Comparison of ENCODE assay signal across 1 cellular context in the genomic region with DNA sequence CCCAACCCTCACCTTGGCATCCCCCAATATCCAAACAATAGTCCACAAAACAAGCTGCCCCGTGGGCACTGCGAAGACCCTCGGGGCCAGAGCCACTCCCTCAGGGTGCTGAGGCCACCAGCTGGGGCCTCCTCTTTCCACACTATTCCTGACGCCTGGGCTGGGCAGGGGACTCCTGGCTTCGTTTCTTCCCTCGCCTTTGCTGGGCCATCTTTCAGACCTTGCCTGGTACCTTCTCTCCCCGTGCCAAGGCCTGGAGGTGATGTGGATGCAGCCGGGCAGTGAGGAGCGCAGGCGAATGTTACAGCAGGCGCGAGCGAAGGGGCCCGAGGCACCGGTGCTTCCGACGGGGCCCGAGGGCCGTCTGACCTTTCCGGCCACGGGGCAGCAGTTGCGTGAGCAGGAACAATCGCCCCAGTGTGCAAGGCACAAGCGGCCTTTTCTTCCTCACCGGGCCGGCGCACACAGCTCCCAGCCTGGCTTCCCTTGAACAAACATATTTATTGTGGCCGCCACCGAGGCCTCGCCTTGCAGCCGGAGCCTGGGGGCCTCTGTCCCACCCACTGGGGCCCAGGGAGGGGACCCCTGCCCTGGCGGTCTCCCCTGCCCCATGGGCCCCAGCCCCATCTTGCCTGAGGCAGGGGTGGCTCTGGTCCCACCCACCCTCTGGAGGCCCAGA.
TF ChIP-seq lines count a peak whose summit lies in the region.

No MANE protein-coding gene starts in this region.

TF ChIP-seq in HepG2, 621 proteins besides CTCF, POLR2A, EP300 and RAD21 (continued from another document and continues in another):
- TF ChIP-seq ZBTB4 (CRISPR knock-in tag; IDR thresholded peaks at IDR 0.05; ENCODE audit: borderline replicate concordance) (no peak), ZNF441 (CRISPR knock-in tag; IDR thresholded peaks at IDR 0.05; ENCODE audit: borderline replicate concordance) (peak; percentile 68; the same call in 1 of the 2 replicates), SOX6 (IDR thresholded peaks at IDR 0.05) (no peak), SOX6 (CRISPR knock-in tag; IDR thresholded peaks at IDR 0.05) (peak; percentile 95), ZBTB1 (CRISPR knock-in tag; IDR thresholded peaks at IDR 0.05; ENCODE audit: borderline replicate concordance) (0 out of 2 replicates have a peak, but pooled peaks have one; percentile 55), BHLHE40 (IDR thresholded peaks at IDR 0.05; ENCODE audit: low read length) (no peak), POGK (CRISPR knock-in tag; conservative IDR thresholded peaks at IDR 0.05) (peak; percentile 62), NPAS2 (CRISPR knock-in tag; IDR thresholded peaks at IDR 0.05; ENCODE audit: borderline replicate concordance) (no peak), ARID2 (CRISPR knock-in tag; IDR thresholded peaks at IDR 0.05; ENCODE audit: borderline replicate concordance) (no peak), ZNF652 (CRISPR knock-in tag; IDR thresholded peaks at IDR 0.05; ENCODE audit: borderline replicate concordance, low read depth) (no peak), MIER3 (CRISPR knock-in tag; IDR thresholded peaks at IDR 0.05; ENCODE audit: borderline replicate concordance) (peak; percentile 84; the same call in 1 of the 2 replicates), RFX3 (CRISPR knock-in tag; IDR thresholded peaks at IDR 0.05) (0 out of 2 replicates have a peak, but pooled peaks have one; percentile 39), FOXO1 (CRISPR knock-in tag; IDR thresholded peaks at IDR 0.05) (peak; percentile 89), TOPORS (CRISPR knock-in tag; IDR thresholded peaks at IDR 0.05) (no peak), KDM5A (IDR thresholded peaks at IDR 0.05; ENCODE audit: borderline replicate concordance, low read length) (no peak), RERE (CRISPR knock-in tag; IDR thresholded peaks at IDR 0.05; ENCODE audit: low read depth) (peak; percentile 85; the same call in 1 of the 2 replicates), NFRKB (IDR thresholded peaks at IDR 0.05) (no peak), RNF2 (conservative IDR thresholded peaks at IDR 0.05; ENCODE audit: low read depth) (0 out of 2 replicates have a peak, but pooled peaks have one; percentile 32), ARNT2 (CRISPR knock-in tag; IDR thresholded peaks at IDR 0.05; ENCODE audit: low read depth) (0 out of 2 replicates have a peak, but pooled peaks have one; percentile 42), U2AF2 (IDR thresholded peaks at IDR 0.05; ENCODE audit: low read depth, low read length) (no peak), ZNF318 (CRISPR knock-in tag; IDR thresholded peaks at IDR 0.05) (0 out of 2 replicates have a peak, but pooled peaks have one; percentile 22)
- TF ChIP-seq, protein P1, sequence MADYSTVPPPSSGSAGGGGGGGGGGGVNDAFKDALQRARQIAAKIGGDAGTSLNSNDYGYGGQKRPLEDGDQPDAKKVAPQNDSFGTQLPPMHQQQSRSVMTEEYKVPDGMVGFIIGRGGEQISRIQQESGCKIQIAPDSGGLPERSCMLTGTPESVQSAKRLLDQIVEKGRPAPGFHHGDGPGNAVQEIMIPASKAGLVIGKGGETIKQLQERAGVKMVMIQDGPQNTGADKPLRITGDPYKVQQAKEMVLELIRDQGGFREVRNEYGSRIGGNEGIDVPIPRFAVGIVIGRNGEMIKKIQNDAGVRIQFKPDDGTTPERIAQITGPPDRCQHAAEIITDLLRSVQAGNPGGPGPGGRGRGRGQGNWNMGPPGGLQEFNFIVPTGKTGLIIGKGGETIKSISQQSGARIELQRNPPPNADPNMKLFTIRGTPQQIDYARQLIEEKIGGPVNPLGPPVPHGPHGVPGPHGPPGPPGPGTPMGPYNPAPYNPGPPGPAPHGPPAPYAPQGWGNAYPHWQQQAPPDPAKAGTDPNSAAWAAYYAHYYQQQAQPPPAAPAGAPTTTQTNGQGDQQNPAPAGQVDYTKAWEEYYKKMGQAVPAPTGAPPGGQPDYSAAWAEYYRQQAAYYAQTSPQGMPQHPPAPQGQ (CRISPR knock-in tag; IDR thresholded peaks at IDR 0.05; ENCODE audit: borderline replicate concordance): peak; percentile 17; the same call in 1 of the 2 replicates
- TF ChIP-seq, protein P2, sequence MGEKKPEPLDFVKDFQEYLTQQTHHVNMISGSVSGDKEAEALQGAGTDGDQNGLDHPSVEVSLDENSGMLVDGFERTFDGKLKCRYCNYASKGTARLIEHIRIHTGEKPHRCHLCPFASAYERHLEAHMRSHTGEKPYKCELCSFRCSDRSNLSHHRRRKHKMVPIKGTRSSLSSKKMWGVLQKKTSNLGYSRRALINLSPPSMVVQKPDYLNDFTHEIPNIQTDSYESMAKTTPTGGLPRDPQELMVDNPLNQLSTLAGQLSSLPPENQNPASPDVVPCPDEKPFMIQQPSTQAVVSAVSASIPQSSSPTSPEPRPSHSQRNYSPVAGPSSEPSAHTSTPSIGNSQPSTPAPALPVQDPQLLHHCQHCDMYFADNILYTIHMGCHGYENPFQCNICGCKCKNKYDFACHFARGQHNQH (CRISPR knock-in tag; IDR thresholded peaks at IDR 0.05): peak; percentile 93
- TF ChIP-seq, protein P3, sequence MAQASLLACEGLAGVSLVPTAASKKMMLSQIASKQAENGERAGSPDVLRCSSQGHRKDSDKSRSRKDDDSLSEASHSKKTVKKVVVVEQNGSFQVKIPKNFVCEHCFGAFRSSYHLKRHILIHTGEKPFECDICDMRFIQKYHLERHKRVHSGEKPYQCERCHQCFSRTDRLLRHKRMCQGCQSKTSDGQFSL (CRISPR knock-in tag; IDR thresholded peaks at IDR 0.05): no peak
- TF ChIP-seq, protein P4, sequence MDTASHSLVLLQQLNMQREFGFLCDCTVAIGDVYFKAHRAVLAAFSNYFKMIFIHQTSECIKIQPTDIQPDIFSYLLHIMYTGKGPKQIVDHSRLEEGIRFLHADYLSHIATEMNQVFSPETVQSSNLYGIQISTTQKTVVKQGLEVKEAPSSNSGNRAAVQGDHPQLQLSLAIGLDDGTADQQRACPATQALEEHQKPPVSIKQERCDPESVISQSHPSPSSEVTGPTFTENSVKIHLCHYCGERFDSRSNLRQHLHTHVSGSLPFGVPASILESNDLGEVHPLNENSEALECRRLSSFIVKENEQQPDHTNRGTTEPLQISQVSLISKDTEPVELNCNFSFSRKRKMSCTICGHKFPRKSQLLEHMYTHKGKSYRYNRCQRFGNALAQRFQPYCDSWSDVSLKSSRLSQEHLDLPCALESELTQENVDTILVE (CRISPR knock-in tag; IDR thresholded peaks at IDR 0.05): peak; percentile 92
